In the genomic region with DNA sequence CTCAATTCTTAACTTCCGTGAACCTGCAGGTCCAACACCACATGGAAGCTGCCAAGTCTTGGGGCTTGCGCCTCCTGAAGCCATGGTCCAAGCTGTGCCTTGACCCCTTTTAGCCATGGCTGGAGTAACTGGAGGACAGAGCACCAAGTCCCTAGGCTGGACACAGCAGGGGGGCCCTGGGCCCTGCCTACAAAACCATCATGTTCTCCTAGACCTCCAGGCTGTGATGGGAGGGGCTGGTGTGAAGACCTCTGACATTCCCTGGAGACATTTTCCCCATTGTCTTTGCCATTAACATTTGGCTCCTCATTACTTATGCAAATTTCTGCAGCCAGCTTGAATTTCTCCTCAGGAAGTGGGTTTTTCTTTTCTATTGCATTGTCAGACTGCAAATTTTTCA, we compare ENCODE assay signal across 35 cellular contexts.
"Had no signal": no experiment of that assay in that cellular context is flagged by ENCODE, and none has a peak within 500 bp of the region (broad histone marks: within the 10 kb centered on the region; RNA-seq: fewer than 3 reads in every experiment).

No MANE protein-coding gene starts in this region.

- H3K9me3 ChIP-seq: MG63 had no signal

- H3K27me3 ChIP-seq: MG63 had no signal

- H3K4me3 ChIP-seq: MG63 had no signal

- H3K36me3 ChIP-seq: MG63 had no signal

- DNase-seq: Karpas-422, Kasumi-1, MG63, MM.1S, MV-4-11, NCI-H1048, NCI-H1092, NCI-H1092 treated with DMSO at 0.1 percent for 48 hours, NCI-H1105, NCI-H1105 treated with DMSO at 0.1 percent for 48 hours, NCI-H1417, NCI-H1417 treated with DMSO at 0.1 percent for 48 hours, NCI-H1436, NCI-H1436 treated with DMSO at 0.1 percent for 48 hours, NCI-H146, NCI-H1694, NCI-H1694 treated with DMSO at 0.1 percent for 48 hours, NCI-H187, NCI-H187 treated with DMSO at 0.1 percent for 48 hours, NCI-H1930, NCI-H2029, NCI-H2029 treated with DMSO at 0.1 percent for 48 hours, NCI-H2081, NCI-H2081 treated with DMSO at 0.1 percent for 48 hours, NCI-H2107, NCI-H2171, NCI-H2171 treated with DMSO at 0.1 percent for 48 hours, NCI-H2227 treated with DMSO at 0.1 percent for 48 hours, NCI-H226, NCI-H345, NCI-H446, NCI-H446 treated with DMSO at 0.1 percent for 48 hours, NCI-H510A, NCI-H510A treated with DMSO at 0.1 percent for 48 hours, NCI-H524 had no signal
